In genomic region chr4:13403833-13404232, GRCh38 we compare ENCODE assay signal across 25 cellular contexts.
"Had no signal": no experiment of that assay in that cellular context is flagged by ENCODE, and none has a peak within 500 bp of the region (broad histone marks: within the 10 kb centered on the region; RNA-seq: fewer than 3 reads in every experiment).

No MANE protein-coding gene starts in this region.

- H3K4me1 ChIP-seq: colonic mucosa, esophagus squamous epithelium, left lung, testis, vagina had no signal

- H3K27ac Mint-ChIP-seq: activated CD4-positive, alpha-beta memory T cell treated with anti-CD3 and anti-CD28 coated beads, Interleukin-2, amount 10 ng/mL, durations not matched to agents 7 days and 5 days; activated naive CD4-positive, alpha-beta T cell treated with anti-CD3 and anti-CD28 coated beads, Interleukin-2, amount 50 U/mL, for 24 hours; activated T-cell treated with anti-CD3 and anti-CD28 coated beads, Interleukin-2, amount 50 U/mL, for 72 hours; brain; naive thymus-derived CD4-positive, alpha-beta T cell; stimulated activated naive B cell treated with anti-CD40 and anti-IgM and Interleukin-4, amounts not matched to agents 10 μg/mL and 1 μg/mL and 100 μg/mL, for 72 hours; T-helper 17 cell had no signal

- H3K36me3 ChIP-seq: colonic mucosa, esophagus squamous epithelium, left lung, vagina had no signal

- H3K27me3 Mint-ChIP-seq: activated CD4-positive, alpha-beta memory T cell treated with anti-CD3 and anti-CD28 coated beads, Interleukin-2, amount 10 ng/mL, durations not matched to agents 7 days and 5 days; activated naive CD4-positive, alpha-beta T cell treated with anti-CD3 and anti-CD28 coated beads, Interleukin-2, amount 50 U/mL, for 24 hours; brain; naive thymus-derived CD4-positive, alpha-beta T cell; stimulated activated naive B cell treated with anti-CD40 and anti-IgM and Interleukin-4, amounts not matched to agents 10 μg/mL and 1 μg/mL and 100 μg/mL, for 72 hours; T-helper 17 cell had no signal

- H3K9me3 Mint-ChIP-seq: activated naive CD4-positive, alpha-beta T cell treated with anti-CD3 and anti-CD28 coated beads, Interleukin-2, amount 50 U/mL, for 24 hours; stimulated activated naive B cell treated with anti-CD40 and anti-IgM and Interleukin-4, amounts not matched to agents 10 μg/mL and 1 μg/mL and 100 μg/mL, for 72 hours had no signal

- H3K9me3 ChIP-seq: colonic mucosa, esophagus squamous epithelium, testis, vagina had no signal

- H3K4me3 Mint-ChIP-seq: activated CD4-positive, alpha-beta memory T cell treated with anti-CD3 and anti-CD28 coated beads, Interleukin-2, amount 10 ng/mL, durations not matched to agents 7 days and 5 days; activated naive CD4-positive, alpha-beta T cell treated with anti-CD3 and anti-CD28 coated beads, Interleukin-2, amount 50 U/mL, for 24 hours; activated T-cell treated with anti-CD3 and anti-CD28 coated beads, Interleukin-2, amount 50 U/mL, for 72 hours; brain; naive thymus-derived CD4-positive, alpha-beta T cell; neural crest cell; stimulated activated naive B cell treated with anti-CD40 and anti-IgM and Interleukin-4, amounts not matched to agents 10 μg/mL and 1 μg/mL and 100 μg/mL, for 72 hours; T-helper 17 cell had no signal

- H3K4me3 ChIP-seq: colonic mucosa, dorsolateral prefrontal cortex, esophagus squamous epithelium, left lung, lung, smooth muscle cell, testis, vagina had no signal

- DNase-seq: activated CD4-positive, alpha-beta memory T cell treated with anti-CD3 and anti-CD28 coated beads, Interleukin-2, amount 10 ng/mL, durations not matched to agents 7 days and 5 days; activated CD4-positive, alpha-beta T cell treated with anti-CD3 and anti-CD28 coated beads for 48 hours; activated effector memory CD4-positive, alpha-beta T cell treated with Interleukin-2 at 50 U/mL for 16 hours; activated T-cell treated with anti-CD3 and anti-CD28 coated beads, Interleukin-2, amount 50 U/mL, for 72 hours; anterior cingulate cortex; colonic mucosa; dorsolateral prefrontal cortex; esophagus squamous epithelium; kidney glomerular epithelial cell; left lung; naive thymus-derived CD4-positive, alpha-beta T cell; occipital lobe; stimulated activated CD4-positive, alpha-beta T cell treated with anti-CD3 and anti-CD28 coated beads, Interleukin-15, amount 100 ng/mL, for 24 hours; stimulated activated CD4-positive, alpha-beta T cell treated with anti-CD3 and anti-CD28 coated beads, Interleukin-2, amount 100 ng/mL, for 48 hours; stimulated activated CD8-positive, alpha-beta memory T cell treated with anti-CD3 and anti-CD28 coated beads, Interleukin-4, amount 100 ng/mL, for 48 hours; stimulated activated naive B cell treated with anti-CD40 and anti-IgM and Interleukin-4, amounts not matched to agents 10 μg/mL and 1 μg/mL and 100 μg/mL, for 72 hours; T-helper 17 cell; testis had no signal

- H3K4me1 Mint-ChIP-seq: activated CD4-positive, alpha-beta memory T cell treated with anti-CD3 and anti-CD28 coated beads, Interleukin-2, amount 10 ng/mL, durations not matched to agents 7 days and 5 days; activated naive CD4-positive, alpha-beta T cell treated with anti-CD3 and anti-CD28 coated beads, Interleukin-2, amount 50 U/mL, for 24 hours; brain; neural crest cell; stimulated activated naive B cell treated with anti-CD40 and anti-IgM and Interleukin-4, amounts not matched to agents 10 μg/mL and 1 μg/mL and 100 μg/mL, for 72 hours had no signal

- H3K27ac ChIP-seq: colonic mucosa, dorsolateral prefrontal cortex, esophagus squamous epithelium, left lung, testis, vagina had no signal

- H3K27me3 ChIP-seq: colonic mucosa, dorsolateral prefrontal cortex, esophagus squamous epithelium, left lung, testis, vagina had no signal

- ATAC-seq: activated T-cell treated with anti-CD3 and anti-CD28 coated beads, Interleukin-2, amount 50 U/mL, for 72 hours; left lung; naive thymus-derived CD4-positive, alpha-beta T cell; sciatic nerve; stimulated activated naive B cell treated with anti-CD40 and anti-IgM and Interleukin-4, amounts not matched to agents 10 μg/mL and 1 μg/mL and 100 μg/mL, for 72 hours; T-helper 17 cell had no signal

- H3K4me2 ChIP-seq: smooth muscle cell had no signal
